In genomic region chr2:165877565-165878550, GRCh38 we compare ENCODE assay signal across 8 cellular contexts.
DNase-seq lines count a peak whose midpoint lies in the region; ATAC-seq, FAIRE-seq and TF ChIP-seq lines count a peak whose summit lies in the region.

No MANE protein-coding gene starts in this region.

- intact Hi-C loops in testis (cut with DNase I; ENCODE audit: low total_unique reads) = no loop called here

- H3K4me3 ChIP-seq in testis (no peak overlapping the region), small intestine (ENCODE audit: low read depth in 1 of 2, low read length in 2 of 2) (no peak overlapping the region)

- no peak for TF ChIP-seq POLR2A in testis (IDR thresholded peaks at IDR 0.05)

- H3K27me3 ChIP-seq in testis (no peaks in the 10 kb centered on the region), small intestine (ENCODE audit: control insufficient read depth in 2 of 2, insufficient read depth in 2 of 2, low read length in 2 of 2) (no peaks in the 10 kb centered on the region)

- FAIRE-seq in small intestine (lab: Jason Lieb, UNC) = no peak

- H3K27ac ChIP-seq in testis (no peak overlapping the region), small intestine (ENCODE audit: low read depth in 1 of 2, low read length in 1 of 2) (no peak overlapping the region)

- peak; percentile 57 for ATAC-seq in GM19372 (IDR thresholded peaks at IDR 0.05; ENCODE audit: low read depth, unreplicated experiment)
- peak; percentile 51 for ATAC-seq in HG03196 (IDR thresholded peaks at IDR 0.05; ENCODE audit: unreplicated experiment)

- no peak for TF ChIP-seq CTCF in testis (IDR thresholded peaks at IDR 0.05)

- H3K36me3 ChIP-seq in testis (ENCODE audit: low read depth, missing control alignments) (no peaks in the 10 kb centered on the region), small intestine (ENCODE audit: control insufficient read depth in 2 of 2, insufficient read depth in 2 of 2, low read length in 2 of 2) (peaks cover 2 to 4% of the 10 kb centered on the region in 2 donors)

- 89 to 92% methylated on average over 6 of the region's 6 CpGs for WGBS in testis, 2 donors
- WGBS in small intestine, 3 donors = 83 to 94% (median 85%) methylated on average over 6 of the region's 6 CpGs

- H3K4me1 ChIP-seq in testis (no peaks in the 10 kb centered on the region), small intestine (ENCODE audit: control insufficient read depth in 2 of 2, insufficient read depth in 1 of 2, low read depth in 1 of 2, low read length in 1 of 2) (no peaks in the 10 kb centered on the region)

- DNase-seq in CD1c-positive myeloid dendritic cell (ENCODE audit: extremely low spot score) = peak; percentile 80
- peak; percentile 75 for DNase-seq in amniotic epithelial cell (ENCODE audit: low read depth)
- no peak for DNase-seq in NCI-H2107 treated with DMSO at 0.1 percent for 48 hours (lab: John Stamatoyannopoulos, UW; ENCODE audit: unreplicated experiment)
- DNase-seq in testis = no peak
- DNase-seq in small intestine = no peak
- DNase-seq in NCI-H774 (lab: John Stamatoyannopoulos, UW) = no peak

- H3K9me3 ChIP-seq in testis (no peaks in the 10 kb centered on the region), small intestine (ENCODE audit: control insufficient read depth, low read depth) (no peaks in the 10 kb centered on the region)

Comparison
In these comparisons a context has a peak if more than half of its experiments do, and no peak if none do; other contexts are left out.
1. DNase-seq: peak in CD1c-positive myeloid dendritic cell (single experiment) and amniotic epithelial cell (single experiment); none in NCI-H2107 treated with DMSO at 0.1 percent for 48 hours (single experiment), testis (single experiment), small intestine (single experiment) and NCI-H774 (single experiment).